8 cellular contexts compared by ENCODE assay signal in the genomic region with DNA sequence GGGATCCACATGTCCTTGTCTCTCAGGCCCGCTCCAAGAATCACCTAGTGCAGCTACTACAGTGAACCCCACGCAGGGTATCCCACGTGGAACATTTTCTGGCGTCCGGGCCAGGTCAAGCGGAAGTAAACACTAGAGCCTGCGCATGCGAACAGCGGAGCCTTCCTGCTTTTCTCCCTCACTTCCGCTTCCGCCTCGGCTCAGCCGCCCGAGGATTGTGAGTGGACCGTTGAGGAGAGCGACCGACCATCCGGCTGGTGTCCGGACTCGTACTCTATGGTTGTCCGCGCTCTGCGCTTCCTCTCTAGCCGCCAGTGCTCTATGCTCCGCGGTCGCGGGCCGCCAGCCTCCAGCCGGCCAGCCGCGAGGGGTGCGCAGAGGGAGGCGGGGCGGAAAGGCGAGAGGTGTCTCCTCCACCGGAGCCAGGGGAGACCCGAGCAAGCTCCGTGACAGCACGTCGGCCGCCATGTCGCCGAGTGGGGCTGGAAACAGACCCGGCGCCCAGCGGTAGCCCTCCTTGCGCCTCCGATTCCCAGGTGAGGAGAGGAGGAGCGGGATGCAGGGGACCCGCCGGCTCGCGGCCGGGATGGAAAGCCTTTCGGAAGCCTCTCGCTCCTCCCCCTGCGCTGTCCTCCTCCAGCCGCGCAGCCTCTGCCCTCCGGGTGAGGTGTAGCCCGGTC. TPM values are rescaled to one million over a fixed set of nuclear protein-coding genes. Genes with fewer than 3 reads are reported as not detected.
DNase-seq lines count a peak whose midpoint lies in the region; ATAC-seq, FAIRE-seq and TF ChIP-seq lines count a peak whose summit lies in the region.

A gene with protein sequence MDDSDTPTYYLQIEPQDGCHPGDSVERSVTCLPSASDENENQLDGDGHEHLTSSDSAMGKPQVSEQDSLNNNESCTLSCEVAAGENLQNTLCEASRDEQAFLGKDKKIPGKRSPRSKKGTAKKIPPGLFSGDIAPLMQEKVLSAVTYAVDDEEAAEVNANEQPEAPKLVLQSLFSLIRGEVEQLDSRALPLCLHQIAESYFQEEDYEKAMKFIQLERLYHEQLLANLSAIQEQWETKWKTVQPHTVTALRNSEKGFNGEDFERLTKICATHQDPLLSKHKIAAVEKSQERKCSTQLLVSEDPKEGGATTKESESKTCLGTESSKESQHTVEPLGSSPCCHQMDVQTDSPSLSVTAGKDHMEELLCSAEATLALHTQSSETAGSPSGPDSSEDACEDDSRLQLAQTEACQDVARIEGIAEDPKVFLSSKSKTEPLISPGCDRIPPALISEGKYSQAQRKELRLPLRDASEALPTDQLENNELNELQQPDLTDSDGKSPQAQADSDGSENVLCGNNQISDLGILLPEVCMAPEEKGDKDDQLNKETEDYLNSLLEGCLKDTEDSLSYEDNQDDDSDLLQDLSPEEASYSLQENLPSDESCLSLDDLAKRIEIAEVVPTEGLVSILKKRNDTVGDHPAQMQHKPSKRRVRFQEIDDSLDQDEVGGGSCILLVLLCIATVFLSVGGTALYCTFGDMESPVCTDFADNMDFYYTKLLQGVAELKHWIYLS (plus strand): TSS at position 329 of the 680 bp plus-strand sequence. CDS start 25,107 bp downstream, outside the sequence.
A gene with protein sequence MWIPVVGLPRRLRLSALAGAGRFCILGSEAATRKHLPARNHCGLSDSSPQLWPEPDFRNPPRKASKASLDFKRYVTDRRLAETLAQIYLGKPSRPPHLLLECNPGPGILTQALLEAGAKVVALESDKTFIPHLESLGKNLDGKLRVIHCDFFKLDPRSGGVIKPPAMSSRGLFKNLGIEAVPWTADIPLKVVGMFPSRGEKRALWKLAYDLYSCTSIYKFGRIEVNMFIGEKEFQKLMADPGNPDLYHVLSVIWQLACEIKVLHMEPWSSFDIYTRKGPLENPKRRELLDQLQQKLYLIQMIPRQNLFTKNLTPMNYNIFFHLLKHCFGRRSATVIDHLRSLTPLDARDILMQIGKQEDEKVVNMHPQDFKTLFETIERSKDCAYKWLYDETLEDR (minus strand): TSS at position 134 of the 680 bp plus-strand sequence. CDS start 123 bp downstream, at position 11.

- H3K27ac ChIP-seq in HUES48 (ENCODE audit: low read depth, low read length): peak within 1 kb of the TSS; percentile 91
- peak within 1 kb of the TSS; percentile 81 for H3K27ac ChIP-seq in OCI-LY1 (ENCODE audit: low read depth, low read length, poor library complexity, severe bottlenecking)
- peak within 1 kb of the TSS; percentile 93 for H3K27ac ChIP-seq in mesodermal cell (ENCODE audit: low read depth, low read length, severe bottlenecking)

- H3K9me3 ChIP-seq in HUES48 (ENCODE audit: control insufficient read depth, insufficient read depth, low read length): no peaks in the 10 kb centered on the region
- H3K9me3 ChIP-seq in OCI-LY1 (ENCODE audit: low read length): no peaks in the 10 kb centered on the region
- H3K9me3 ChIP-seq in mesodermal cell (ENCODE audit: control insufficient read depth, low read length): no peaks in the 10 kb centered on the region

- H3K4me1 ChIP-seq in HUES48 (ENCODE audit: control insufficient read depth, insufficient read depth, low read length) (no peaks in the 10 kb centered on the region), OCI-LY1 (ENCODE audit: insufficient read depth, low read length, severe bottlenecking) (peaks cover 56% of the 10 kb centered on the region), mesodermal cell (ENCODE audit: control insufficient read depth, insufficient read depth, low read length, poor library complexity, severe bottlenecking) (peaks cover 7% of the 10 kb centered on the region)

- no peak for TF ChIP-seq CTCF in OCI-LY1 (IDR thresholded peaks at IDR 0.05; ENCODE audit: low read length)

- H2AFZ ChIP-seq in OCI-LY1 (ENCODE audit: low read length): peak within 1 kb of the TSS; percentile 36; the same call in 1 of the 2 replicates

- peak; percentile 90 for ATAC-seq in GM21390 (IDR thresholded peaks at IDR 0.05; ENCODE audit: unreplicated experiment)

- WGBS in mesodermal cell (ENCODE audit: insufficient coverage in 2 of 2), 2 experiments: 1% methylated on average over 33 to 47 of the region's 62 CpGs

- H3K9ac ChIP-seq in HUES48 (ENCODE audit: low read depth, low read length) (peak within 1 kb of the TSS; percentile 89), OCI-LY1 (ENCODE audit: low read length) (peak within 1 kb of the TSS; percentile 93)

- FAIRE-seq in endometrium (lab: Jason Lieb, UNC): peak; percentile 94

- peak within 1 kb of the TSS; percentile 96 for H3K4me3 ChIP-seq in HUES48 (ENCODE audit: low read depth, low read length)
- peak within 1 kb of the TSS; percentile 84 for H3K4me3 ChIP-seq in OCI-LY1 (ENCODE audit: low read depth, low read length, poor library complexity, severe bottlenecking)
- peak within 1 kb of the TSS; percentile 90 for H3K4me3 ChIP-seq in mesodermal cell (ENCODE audit: extremely low read depth, insufficient read depth, low read length, poor library complexity, severe bottlenecking)

- in situ Hi-C loops in Caki2 (cut with HindIII; ENCODE audit: low pct_unique_long_range_greater_than_20kb, low sequenced_read_pairs): no loop called here

- no peaks in the 10 kb centered on the region for H4K20me1 ChIP-seq in OCI-LY1 (ENCODE audit: insufficient read depth, low read length)

- peak within 1 kb of the TSS; percentile 80 for H3K4me2 ChIP-seq in OCI-LY1 (ENCODE audit: low read length)

- H3F3A ChIP-seq in OCI-LY1 (ENCODE audit: insufficient read depth, low read length): no peaks in the 10 kb centered on the region

- H3K9me2 ChIP-seq in OCI-LY1 (ENCODE audit: low read depth, low read length): no peaks in the 10 kb centered on the region

- peaks cover 69% of the 10 kb centered on the region for H3K79me2 ChIP-seq in OCI-LY1 (ENCODE audit: insufficient read depth, low read length)

- H3K36me3 ChIP-seq in HUES48 (ENCODE audit: control insufficient read depth, insufficient read depth, low read length) (peaks cover 18% of the 10 kb centered on the region), OCI-LY1 (ENCODE audit: insufficient read depth, low read length) (peaks cover 15% of the 10 kb centered on the region; the same call in 1 of the 2 replicates), mesodermal cell (ENCODE audit: control insufficient read depth, insufficient read depth, low read length) (peaks cover 22% of the 10 kb centered on the region)

- peak; percentile 97 for DNase-seq in Caki2 (ENCODE audit: low read depth)
- DNase-seq in activated CD8-positive, alpha-beta memory T cell treated with anti-CD3 and anti-CD28 coated beads, Interleukin-2, amount 50 U/mL, for 4 hours: peak; percentile 88
- peak; percentile 87 to 88 for DNase-seq in stimulated activated CD8-positive, alpha-beta memory T cell treated with anti-CD3 and anti-CD28 coated beads, Interleukin-15, amount 100 ng/mL, for 4 hours (ENCODE audit: low read depth in 2 of 2)

- H3K27me3 ChIP-seq in HUES48 (ENCODE audit: control insufficient read depth, insufficient read depth, low read length) (no peaks in the 10 kb centered on the region), OCI-LY1 (ENCODE audit: insufficient read depth, low read length) (no peaks in the 10 kb centered on the region)

RNA-seq across cellular contexts. Expression of the first gene that starts in this region (rescaled TPM):
- 8.9 and 10.8 TPM in 2 replicates for total RNA-seq in Caki2 (2014; rRNA removed; shearing (Covaris generic); ENCODE audit: low replicate concordance)
- polyA plus RNA-seq in mesodermal cell (2013, experiment 1 of 2): 9.8 TPM
- 9.9 TPM for polyA plus RNA-seq in mesodermal cell (2013, experiment 2 of 2)

RNA-seq across cellular contexts. Expression of the second gene that starts in this region (rescaled TPM):
- total RNA-seq in Caki2 (2014; rRNA removed; shearing (Covaris generic); ENCODE audit: low replicate concordance): 4.7 and 8.0 TPM in 2 replicates
- polyA plus RNA-seq in mesodermal cell (2013, experiment 1 of 2): 14.1 TPM
- 15.8 TPM for polyA plus RNA-seq in mesodermal cell (2013, experiment 2 of 2)

Comparison
In these comparisons a context has a peak if more than half of its experiments do, and no peak if none do; other contexts are left out.
1. Peak in every context shown above with its lines: DNase-seq, ATAC-seq, H3K4me3 ChIP-seq and H3K27ac ChIP-seq.